ENCODE assay signal across 1 cellular context in the genomic region with DNA sequence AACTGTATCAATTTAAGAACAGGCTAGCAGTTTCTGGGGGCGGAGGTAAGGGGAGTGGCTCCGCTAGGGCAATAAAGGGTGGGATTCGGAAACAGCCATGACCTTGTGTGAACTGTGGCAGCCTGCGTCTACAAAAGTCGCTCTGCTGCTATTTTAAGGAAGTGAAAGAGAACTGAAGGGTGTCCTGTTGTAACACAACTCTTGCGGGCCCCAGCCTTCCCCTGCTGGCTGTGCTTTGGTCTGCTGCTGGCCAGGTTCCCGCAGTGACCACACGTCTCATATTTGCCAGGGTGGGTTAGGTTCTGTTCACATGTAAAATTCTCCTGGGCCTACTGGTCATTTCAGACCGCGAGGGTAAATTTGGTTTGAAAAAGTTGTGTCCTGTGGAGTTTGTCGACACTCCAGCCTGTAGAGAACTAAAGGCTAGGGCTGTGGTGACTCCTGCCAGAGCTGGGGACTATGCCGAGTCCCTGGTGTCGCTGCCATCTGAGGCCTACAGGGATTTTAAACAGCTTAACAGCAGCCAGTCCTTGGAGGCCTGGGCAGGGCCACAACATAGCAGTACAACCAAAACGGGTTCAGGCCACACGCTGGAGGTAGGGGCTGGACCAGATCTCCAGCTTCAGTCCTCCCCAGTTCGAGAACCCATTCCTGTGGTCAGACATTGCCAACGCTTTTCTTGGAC.
TF ChIP-seq lines count a peak whose summit lies in the region.

No MANE protein-coding gene starts in this region.

TF ChIP-seq in liver, 16 proteins besides CTCF, POLR2A, EP300 and RAD21 (continued from another document):
- TF ChIP-seq, protein P1, sequence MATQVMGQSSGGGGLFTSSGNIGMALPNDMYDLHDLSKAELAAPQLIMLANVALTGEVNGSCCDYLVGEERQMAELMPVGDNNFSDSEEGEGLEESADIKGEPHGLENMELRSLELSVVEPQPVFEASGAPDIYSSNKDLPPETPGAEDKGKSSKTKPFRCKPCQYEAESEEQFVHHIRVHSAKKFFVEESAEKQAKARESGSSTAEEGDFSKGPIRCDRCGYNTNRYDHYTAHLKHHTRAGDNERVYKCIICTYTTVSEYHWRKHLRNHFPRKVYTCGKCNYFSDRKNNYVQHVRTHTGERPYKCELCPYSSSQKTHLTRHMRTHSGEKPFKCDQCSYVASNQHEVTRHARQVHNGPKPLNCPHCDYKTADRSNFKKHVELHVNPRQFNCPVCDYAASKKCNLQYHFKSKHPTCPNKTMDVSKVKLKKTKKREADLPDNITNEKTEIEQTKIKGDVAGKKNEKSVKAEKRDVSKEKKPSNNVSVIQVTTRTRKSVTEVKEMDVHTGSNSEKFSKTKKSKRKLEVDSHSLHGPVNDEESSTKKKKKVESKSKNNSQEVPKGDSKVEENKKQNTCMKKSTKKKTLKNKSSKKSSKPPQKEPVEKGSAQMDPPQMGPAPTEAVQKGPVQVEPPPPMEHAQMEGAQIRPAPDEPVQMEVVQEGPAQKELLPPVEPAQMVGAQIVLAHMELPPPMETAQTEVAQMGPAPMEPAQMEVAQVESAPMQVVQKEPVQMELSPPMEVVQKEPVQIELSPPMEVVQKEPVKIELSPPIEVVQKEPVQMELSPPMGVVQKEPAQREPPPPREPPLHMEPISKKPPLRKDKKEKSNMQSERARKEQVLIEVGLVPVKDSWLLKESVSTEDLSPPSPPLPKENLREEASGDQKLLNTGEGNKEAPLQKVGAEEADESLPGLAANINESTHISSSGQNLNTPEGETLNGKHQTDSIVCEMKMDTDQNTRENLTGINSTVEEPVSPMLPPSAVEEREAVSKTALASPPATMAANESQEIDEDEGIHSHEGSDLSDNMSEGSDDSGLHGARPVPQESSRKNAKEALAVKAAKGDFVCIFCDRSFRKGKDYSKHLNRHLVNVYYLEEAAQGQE (IDR thresholded peaks at IDR 0.05): peak; percentile 16
- peak; percentile 51 to 60 for TF ChIP-seq RXRA (IDR thresholded peaks at IDR 0.05)
